In genomic region chr10:73824146-73824725, GRCh38 we compare ENCODE assay signal across 1 cellular context.
A peak's percentile ranks its signal among the peaks of the same experiment; 100 is the strongest.
TF ChIP-seq lines count a peak whose summit lies in the region.

No MANE protein-coding gene starts in this region.

TF ChIP-seq in K562, 482 proteins besides CTCF, POLR2A, EP300 and RAD21:
- TF ChIP-seq ZNF174 (CRISPR knock-in tag; IDR thresholded peaks at IDR 0.05) = no peak
- TF ChIP-seq, protein P1, sequence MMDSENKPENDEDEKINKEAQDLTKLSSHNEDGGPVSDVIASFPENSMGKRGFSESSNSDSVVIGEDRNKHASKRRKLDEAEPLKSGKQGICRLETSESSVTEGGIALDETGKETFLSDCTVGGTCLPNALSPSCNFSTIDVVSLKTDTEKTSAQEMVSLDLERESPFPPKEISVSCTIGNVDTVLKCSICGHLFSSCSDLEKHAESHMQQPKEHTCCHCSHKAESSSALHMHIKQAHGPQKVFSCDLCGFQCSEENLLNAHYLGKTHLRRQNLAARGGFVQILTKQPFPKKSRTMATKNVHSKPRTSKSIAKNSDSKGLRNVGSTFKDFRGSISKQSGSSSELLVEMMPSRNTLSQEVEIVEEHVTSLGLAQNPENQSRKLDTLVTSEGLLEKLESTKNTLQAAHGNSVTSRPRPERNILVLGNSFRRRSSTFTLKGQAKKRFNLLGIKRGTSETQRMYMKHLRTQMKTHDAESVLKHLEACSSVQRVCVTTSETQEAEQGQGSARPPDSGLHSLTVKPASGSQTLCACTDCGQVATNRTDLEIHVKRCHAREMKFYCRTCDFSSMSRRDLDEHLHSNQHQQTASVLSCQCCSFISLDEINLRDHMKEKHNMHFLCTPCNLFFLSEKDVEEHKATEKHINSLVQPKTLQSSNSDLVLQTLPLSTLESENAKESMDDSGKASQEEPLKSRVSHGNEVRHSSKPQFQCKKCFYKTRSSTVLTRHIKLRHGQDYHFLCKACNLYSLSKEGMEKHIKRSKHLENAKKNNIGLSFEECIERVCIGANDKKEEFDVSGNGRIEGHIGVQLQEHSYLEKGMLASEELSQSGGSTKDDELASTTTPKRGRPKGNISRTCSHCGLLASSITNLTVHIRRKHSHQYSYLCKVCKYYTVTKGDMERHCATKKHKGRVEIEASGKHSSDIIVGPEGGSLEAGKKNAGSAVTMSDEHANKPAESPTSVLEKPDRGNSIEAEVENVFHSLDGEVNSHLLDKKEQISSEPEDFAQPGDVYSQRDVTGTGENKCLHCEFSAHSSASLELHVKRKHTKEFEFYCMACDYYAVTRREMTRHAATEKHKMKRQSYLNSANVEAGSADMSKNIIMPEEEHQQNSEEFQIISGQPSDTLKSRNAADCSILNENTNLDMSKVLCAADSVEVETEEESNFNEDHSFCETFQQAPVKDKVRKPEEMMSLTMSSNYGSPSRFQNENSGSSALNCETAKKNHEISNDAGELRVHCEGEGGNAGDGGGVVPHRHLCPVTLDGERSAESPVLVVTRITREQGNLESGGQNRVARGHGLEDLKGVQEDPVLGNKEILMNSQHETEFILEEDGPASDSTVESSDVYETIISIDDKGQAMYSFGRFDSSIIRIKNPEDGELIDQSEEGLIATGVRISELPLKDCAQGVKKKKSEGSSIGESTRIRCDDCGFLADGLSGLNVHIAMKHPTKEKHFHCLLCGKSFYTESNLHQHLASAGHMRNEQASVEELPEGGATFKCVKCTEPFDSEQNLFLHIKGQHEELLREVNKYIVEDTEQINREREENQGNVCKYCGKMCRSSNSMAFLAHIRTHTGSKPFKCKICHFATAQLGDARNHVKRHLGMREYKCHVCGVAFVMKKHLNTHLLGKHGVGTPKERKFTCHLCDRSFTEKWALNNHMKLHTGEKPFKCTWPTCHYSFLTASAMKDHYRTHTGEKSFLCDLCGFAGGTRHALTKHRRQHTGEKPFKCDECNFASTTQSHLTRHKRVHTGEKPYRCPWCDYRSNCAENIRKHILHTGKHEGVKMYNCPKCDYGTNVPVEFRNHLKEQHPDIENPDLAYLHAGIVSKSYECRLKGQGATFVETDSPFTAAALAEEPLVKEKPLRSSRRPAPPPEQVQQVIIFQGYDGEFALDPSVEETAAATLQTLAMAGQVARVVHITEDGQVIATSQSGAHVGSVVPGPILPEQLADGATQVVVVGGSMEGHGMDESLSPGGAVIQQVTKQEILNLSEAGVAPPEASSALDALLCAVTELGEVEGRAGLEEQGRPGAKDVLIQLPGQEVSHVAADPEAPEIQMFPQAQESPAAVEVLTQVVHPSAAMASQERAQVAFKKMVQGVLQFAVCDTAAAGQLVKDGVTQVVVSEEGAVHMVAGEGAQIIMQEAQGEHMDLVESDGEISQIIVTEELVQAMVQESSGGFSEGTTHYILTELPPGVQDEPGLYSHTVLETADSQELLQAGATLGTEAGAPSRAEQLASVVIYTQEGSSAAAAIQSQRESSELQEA (IDR thresholded peaks at IDR 0.05; ENCODE audit: low read depth) = no peak
- no peak for TF ChIP-seq NCOA2 (IDR thresholded peaks at IDR 0.05; ENCODE audit: partially characterized antibody in 2 of 2)
- no peak for TF ChIP-seq HINFP (tag; conservative IDR thresholded peaks at IDR 0.05; ENCODE audit: low read depth)
- 0 out of 2 replicates have a peak, but pooled peaks have one; percentile 25 for TF ChIP-seq MAX (CRISPR knock-in tag; IDR thresholded peaks at IDR 0.05)
- no peak for TF ChIP-seq KLF16 (IDR thresholded peaks at IDR 0.05)
